28 cellular contexts compared by ENCODE assay signal in the genomic region with DNA sequence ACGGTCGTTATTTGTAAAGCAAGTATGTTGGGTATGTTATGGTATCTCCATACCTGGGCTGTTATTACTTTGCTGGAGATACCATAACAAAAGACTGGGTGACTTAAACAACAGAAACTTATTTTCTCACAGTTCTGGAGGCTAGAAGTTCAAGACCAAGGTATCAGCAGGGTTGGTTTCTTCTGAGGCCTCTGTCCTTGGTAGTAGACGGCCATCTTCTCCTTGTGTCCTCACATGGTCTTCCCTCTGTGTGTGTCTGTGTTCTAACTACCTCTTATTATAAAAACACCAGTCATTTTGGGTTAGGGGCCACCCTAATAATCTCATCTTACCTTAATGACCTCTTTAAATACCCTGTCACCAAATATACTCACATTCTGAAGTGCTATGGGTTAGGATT.
"Had no signal": no experiment of that assay in that cellular context is flagged by ENCODE, and none has a peak within 500 bp of the region (broad histone marks: within the 10 kb centered on the region; RNA-seq: fewer than 3 reads in every experiment).

No MANE protein-coding gene starts in this region.

- H3K36me3 Mint-ChIP-seq: stimulated activated effector memory CD8-positive, alpha-beta T cell treated with anti-CD3 and anti-CD28 coated beads, Interleukin-12 subunit alpha, Interleukin-12 subunit beta, amount 100 ng/mL, for 72 hours; stimulated activated memory B cell treated with anti-CD40 and anti-IgM and Interleukin-4, amounts not matched to agents 10 μg/mL and 1 μg/mL and 100 μg/mL, for 72 hours; stimulated activated naive B cell treated with anti-CD40 and anti-IgM and Interleukin-4, amounts not matched to agents 10 μg/mL and 1 μg/mL and 100 μg/mL, for 72 hours; type B pancreatic cell had no signal

- H3K4me3 ChIP-seq: stomach, suprapubic skin, testis, thoracic aorta, thyroid gland, tibial artery, tibial nerve, transverse colon, upper lobe of left lung, upper lobe of right lung, uterus, vagina had no signal

- H3K4me3 Mint-ChIP-seq: stimulated activated effector memory CD8-positive, alpha-beta T cell treated with anti-CD3 and anti-CD28 coated beads, Interleukin-12 subunit alpha, Interleukin-12 subunit beta, amount 100 ng/mL, for 72 hours; stimulated activated memory B cell treated with anti-CD40 and anti-IgM and Interleukin-4, amounts not matched to agents 10 μg/mL and 1 μg/mL and 100 μg/mL, for 72 hours; stimulated activated naive B cell treated with anti-CD40 and anti-IgM and Interleukin-4, amounts not matched to agents 10 μg/mL and 1 μg/mL and 100 μg/mL, for 72 hours; stimulated activated naive CD8-positive, alpha-beta T cell treated with anti-CD3 and anti-CD28 coated beads, Interleukin-15, amount 100 ng/mL, for 72 hours; stimulated activated naive CD8-positive, alpha-beta T cell treated with anti-CD3 and anti-CD28 coated beads, Interleukin-15, Interleukin-2, amounts not matched to agents 100 ng/mL and 50 ng/mL, for 24 hours; type B pancreatic cell had no signal

- H3K36me3 ChIP-seq: stomach, suprapubic skin, thoracic aorta, thyroid gland, tibial artery, tibial nerve, transverse colon, upper lobe of left lung, upper lobe of right lung, uterus, vagina had no signal

- H3K4me1 ChIP-seq: stomach, suprapubic skin, testis, tibial nerve, transverse colon, uterus, vagina had no signal

- H3K27ac ChIP-seq: stomach, suprapubic skin, testis, thoracic aorta, thyroid gland, tibial artery, tibial nerve, transverse colon, upper lobe of left lung, upper lobe of right lung, uterus, vagina had no signal

- DNase-seq: stimulated activated CD4-positive, alpha-beta T cell treated with anti-CD3 and anti-CD28 coated beads, Interleukin-2, amount 100 ng/mL, for 48 hours; stimulated activated CD4-positive, alpha-beta T cell treated with anti-CD3 and anti-CD28 coated beads, Interleukin-4, amount 100 ng/mL, for 1 hour; stimulated activated CD4-positive, alpha-beta T cell treated with anti-CD3 and anti-CD28 coated beads, Interleukin-4, amount 100 ng/mL, for 24 hours; stimulated activated CD4-positive, alpha-beta T cell treated with anti-CD3 and anti-CD28 coated beads, Interleukin-4, amount 100 ng/mL, for 4 hours; stimulated activated CD8-positive, alpha-beta memory T cell treated with anti-CD3 and anti-CD28 coated beads, Interleukin-4, amount 100 ng/mL, for 48 hours; stimulated activated naive B cell treated with anti-CD40 and anti-IgM and Interleukin-4, amounts not matched to agents 10 μg/mL and 1 μg/mL and 100 μg/mL, for 72 hours; stimulated activated naive CD4-positive, alpha-beta T cell; stimulated activated naive CD4-positive, alpha-beta T cell treated with Interleukin-2 at 50 U/mL for 16 hours; stimulated activated naive CD8-positive, alpha-beta T cell treated with anti-CD3 and anti-CD28 coated beads, Interleukin-15, amount 100 ng/mL, for 72 hours; stimulated activated naive CD8-positive, alpha-beta T cell treated with anti-CD3 and anti-CD28 coated beads, Interleukin-15, Interleukin-2, amounts not matched to agents 100 U/mL and 50 U/mL, for 24 hours; stomach; substantia nigra; testis; thyroid gland; tibial artery; transverse colon; trophoblast cell; upper lobe of left lung; upper lobe of right lung; uterus had no signal

- H3K9me3 Mint-ChIP-seq: stimulated activated effector memory CD8-positive, alpha-beta T cell treated with anti-CD3 and anti-CD28 coated beads, Interleukin-12 subunit alpha, Interleukin-12 subunit beta, amount 100 ng/mL, for 72 hours; stimulated activated naive CD8-positive, alpha-beta T cell treated with anti-CD3 and anti-CD28 coated beads, Interleukin-15, Interleukin-2, amounts not matched to agents 100 ng/mL and 50 ng/mL, for 24 hours had no signal

- H3K9me3 ChIP-seq: testis, thoracic aorta, thyroid gland, transverse colon, upper lobe of right lung, uterus, vagina had no signal

- H3K27me3 ChIP-seq: stomach, suprapubic skin, testis, thyroid gland, tibial artery, tibial nerve, transverse colon, upper lobe of left lung, upper lobe of right lung, uterus, vagina had no signal

- ATAC-seq: stimulated activated effector memory CD8-positive, alpha-beta T cell treated with anti-CD3 and anti-CD28 coated beads, Interleukin-12 subunit alpha, Interleukin-12 subunit beta, amount 100 ng/mL, for 72 hours; stimulated activated memory B cell treated with anti-CD40 and anti-IgM and Interleukin-4, amounts not matched to agents 10 μg/mL and 1 μg/mL and 100 μg/mL, for 72 hours; stimulated activated naive B cell treated with anti-CD40 and anti-IgM and Interleukin-4, amounts not matched to agents 10 μg/mL and 1 μg/mL and 100 μg/mL, for 72 hours; stimulated activated naive CD8-positive, alpha-beta T cell treated with anti-CD3 and anti-CD28 coated beads, Interleukin-15, amount 100 ng/mL, for 72 hours; stimulated activated naive CD8-positive, alpha-beta T cell treated with anti-CD3 and anti-CD28 coated beads, Interleukin-15, Interleukin-2, amounts not matched to agents 100 U/mL and 50 U/mL, for 24 hours; upper lobe of right lung had no signal

- H3K27ac Mint-ChIP-seq: stimulated activated effector memory CD8-positive, alpha-beta T cell treated with anti-CD3 and anti-CD28 coated beads, Interleukin-12 subunit alpha, Interleukin-12 subunit beta, amount 100 ng/mL, for 72 hours; stimulated activated memory B cell treated with anti-CD40 and anti-IgM and Interleukin-4, amounts not matched to agents 10 μg/mL and 1 μg/mL and 100 μg/mL, for 72 hours; stimulated activated naive B cell treated with anti-CD40 and anti-IgM and Interleukin-4, amounts not matched to agents 10 μg/mL and 1 μg/mL and 100 μg/mL, for 72 hours; stimulated activated naive CD8-positive, alpha-beta T cell treated with anti-CD3 and anti-CD28 coated beads, Interleukin-15, Interleukin-2, amounts not matched to agents 100 ng/mL and 50 ng/mL, for 24 hours; type B pancreatic cell had no signal

- H3K4me1 Mint-ChIP-seq: stimulated activated effector memory CD8-positive, alpha-beta T cell treated with anti-CD3 and anti-CD28 coated beads, Interleukin-12 subunit alpha, Interleukin-12 subunit beta, amount 100 ng/mL, for 72 hours; stimulated activated memory B cell treated with anti-CD40 and anti-IgM and Interleukin-4, amounts not matched to agents 10 μg/mL and 1 μg/mL and 100 μg/mL, for 72 hours; stimulated activated naive B cell treated with anti-CD40 and anti-IgM and Interleukin-4, amounts not matched to agents 10 μg/mL and 1 μg/mL and 100 μg/mL, for 72 hours; stimulated activated naive CD8-positive, alpha-beta T cell treated with anti-CD3 and anti-CD28 coated beads, Interleukin-15, amount 100 ng/mL, for 72 hours had no signal

- H3K27me3 Mint-ChIP-seq: stimulated activated memory B cell treated with anti-CD40 and anti-IgM and Interleukin-4, amounts not matched to agents 10 μg/mL and 1 μg/mL and 100 μg/mL, for 72 hours; stimulated activated naive CD8-positive, alpha-beta T cell treated with anti-CD3 and anti-CD28 coated beads, Interleukin-15, amount 100 ng/mL, for 72 hours; stimulated activated naive CD8-positive, alpha-beta T cell treated with anti-CD3 and anti-CD28 coated beads, Interleukin-15, Interleukin-2, amounts not matched to agents 100 ng/mL and 50 ng/mL, for 24 hours; type B pancreatic cell had no signal
